8 cellular contexts compared by ENCODE assay signal in genomic region chr7:134724606-134725005, GRCh38. TPM values are rescaled to one million over a fixed set of nuclear protein-coding genes. Genes with fewer than 3 reads are reported as not detected.
A peak's percentile ranks its signal among the peaks of the same experiment; 100 is the strongest.
DNase-seq lines count a peak whose midpoint lies in the region; ATAC-seq and TF ChIP-seq lines count a peak whose summit lies in the region.

No MANE protein-coding gene starts in this region.

- H3K4me1 Mint-ChIP-seq in activated T-helper 1 cell treated with anti-CD3 and anti-CD28 coated beads, Interleukin-12 subunit alpha, Interleukin-12 subunit beta, Interleukin-2, Interleukin-4 antibody, amounts not matched to agents 30 ng/mL and 10 ng/mL and 1 ng/mL, durations not matched to agents 14 hours and 24 hours and 36 hours (ENCODE audit: low read depth) = no peaks in the 10 kb centered on the region

- intact Hi-C loops in activated T-helper 1 cell treated with anti-CD3 and anti-CD28 coated beads, Interleukin-12 subunit alpha, Interleukin-12 subunit beta, Interleukin-2, Interleukin-4 antibody, amounts not matched to agents 30 ng/mL and 10 ng/mL and 1 ng/mL, durations not matched to agents 14 hours and 24 hours and 36 hours (cut with micrococcal nuclease) = loop anchor here (1.0 kb wide), 2 partner anchors 31 to 230 kb away; no protein-coding TSS in a partner anchor

- ATAC-seq in GM18907 (IDR thresholded peaks at IDR 0.05; ENCODE audit: unreplicated experiment) (no peak), HG03439 (IDR thresholded peaks at IDR 0.05; ENCODE audit: unreplicated experiment) (no peak)

- no peaks in the 10 kb centered on the region for H3K27me3 ChIP-seq in H7 (ENCODE audit: control insufficient read depth, insufficient read depth, low read length)
- no peaks in the 10 kb centered on the region for H3K27me3 ChIP-seq in kidney epithelial cell (ENCODE audit: control insufficient read depth, insufficient read depth, low read length)

- H3K27me3 Mint-ChIP-seq in activated T-helper 1 cell treated with anti-CD3 and anti-CD28 coated beads, Interleukin-12 subunit alpha, Interleukin-12 subunit beta, Interleukin-2, Interleukin-4 antibody, amounts not matched to agents 30 ng/mL and 10 ng/mL and 1 ng/mL, durations not matched to agents 14 hours and 24 hours and 36 hours (ENCODE audit: insufficient read depth) = peaks cover 6% of the 10 kb centered on the region

- H3K9me3 Mint-ChIP-seq in activated T-helper 1 cell treated with anti-CD3 and anti-CD28 coated beads, Interleukin-12 subunit alpha, Interleukin-12 subunit beta, Interleukin-2, Interleukin-4 antibody, amounts not matched to agents 30 ng/mL and 10 ng/mL and 1 ng/mL, durations not matched to agents 14 hours and 24 hours and 36 hours = no peaks in the 10 kb centered on the region

- DNase-seq in COR-L47 (lab: John Stamatoyannopoulos, UW) (peak; percentile 7), H7 (peak; percentile 46), kidney epithelial cell (ENCODE audit: low read depth) (no peak), putamen (ENCODE audit: low spot score) (no peak)
- no peak for DNase-seq in activated T-helper 1 cell treated with anti-CD3 and anti-CD28 coated beads, Interleukin-12 subunit alpha, Interleukin-12 subunit beta, Interleukin-2, Interleukin-4 antibody, amounts not matched to agents 30 ng/mL and 10 ng/mL and 1 ng/mL, durations not matched to agents 14 hours and 24 hours and 36 hours (ENCODE audit: low spot score)

- H3K4me3 ChIP-seq in H7 (ENCODE audit: insufficient read depth, low read depth, low read length) (no peak overlapping the region), kidney epithelial cell (ENCODE audit: low read depth, low read length) (no peak overlapping the region)

- no peaks in the 10 kb centered on the region for H3K36me3 ChIP-seq in H7 (replicated peaks; ENCODE audit: control insufficient read depth, insufficient read depth, low read length)
- no peaks in the 10 kb centered on the region for H3K36me3 ChIP-seq in kidney epithelial cell (ENCODE audit: control insufficient read depth, insufficient read depth, low read length)

- no peak overlapping the region for H3K27ac ChIP-seq in VCaP

- TF ChIP-seq CTCF in VCaP (conservative IDR thresholded peaks at IDR 0.05) = peak; percentile 76
- TF ChIP-seq CTCF in kidney epithelial cell (IDR thresholded peaks at IDR 0.05; ENCODE audit: insufficient read depth, low read length, poor library complexity, severe bottlenecking) = peak; percentile 62

- no peak overlapping the region for H3K27ac Mint-ChIP-seq in activated T-helper 1 cell treated with anti-CD3 and anti-CD28 coated beads, Interleukin-12 subunit alpha, Interleukin-12 subunit beta, Interleukin-2, Interleukin-4 antibody, amounts not matched to agents 30 ng/mL and 10 ng/mL and 1 ng/mL, durations not matched to agents 14 hours and 24 hours and 36 hours

- H3K36me3 Mint-ChIP-seq in activated T-helper 1 cell treated with anti-CD3 and anti-CD28 coated beads, Interleukin-12 subunit alpha, Interleukin-12 subunit beta, Interleukin-2, Interleukin-4 antibody, amounts not matched to agents 30 ng/mL and 10 ng/mL and 1 ng/mL, durations not matched to agents 14 hours and 24 hours and 36 hours (ENCODE audit: low read depth) = no peaks in the 10 kb centered on the region

- no peak overlapping the region for H3K4me3 Mint-ChIP-seq in activated T-helper 1 cell treated with anti-CD3 and anti-CD28 coated beads, Interleukin-12 subunit alpha, Interleukin-12 subunit beta, Interleukin-2, Interleukin-4 antibody, amounts not matched to agents 30 ng/mL and 10 ng/mL and 1 ng/mL, durations not matched to agents 14 hours and 24 hours and 36 hours

RNA-seq across cellular contexts. Expression of gene CALD1, which starts 54.8 kb away (rescaled TPM):
- total RNA-seq in H7 (2014; rRNA removed; shearing (Covaris generic)) = 95.0 and 99.8 TPM in 2 replicates
- 242 and 255 TPM in 2 replicates for total RNA-seq in kidney epithelial cell
- total RNA-seq in activated T-helper 1 cell treated with anti-CD3 and anti-CD28 coated beads, Interleukin-12 subunit alpha, Interleukin-12 subunit beta, Interleukin-2, Interleukin-4 antibody, amounts not matched to agents 30 ng/mL and 10 ng/mL and 1 ng/mL, durations not matched to agents 14 hours and 24 hours and 36 hours = 2.3 and 3.3 TPM in 2 replicates

Comparison
In these comparisons a context has a peak if more than half of its experiments do, and no peak if none do; other contexts are left out.
1. DNase-seq: peak in COR-L47 (single experiment) and H7 (single experiment); none in kidney epithelial cell (single experiment), putamen (single experiment) and activated T-helper 1 cell treated with anti-CD3 and anti-CD28 coated beads, Interleukin-12 subunit alpha, Interleukin-12 subunit beta, Interleukin-2, Interleukin-4 antibody, amounts not matched to agents 30 ng/mL and 10 ng/mL and 1 ng/mL, durations not matched to agents 14 hours and 24 hours and 36 hours (single experiment).
2. RNA of gene CALD1, which starts 54.8 kb away (total RNA-seq): 242 to 255 TPM in kidney epithelial cell and 95.0 to 99.8 TPM in H7; 2.3 to 3.3 TPM in activated T-helper 1 cell treated with anti-CD3 and anti-CD28 coated beads, Interleukin-12 subunit alpha, Interleukin-12 subunit beta, Interleukin-2, Interleukin-4 antibody, amounts not matched to agents 30 ng/mL and 10 ng/mL and 1 ng/mL, durations not matched to agents 14 hours and 24 hours and 36 hours; every median in the first group is over 10 times any median in the second.